Comparison of ENCODE assay signal across 10 cellular contexts in genomic region chr22:21938906-21939305, GRCh38. TPM values are rescaled to one million over a fixed set of nuclear protein-coding genes. Genes with fewer than 3 reads are reported as not detected.
A peak's percentile ranks its signal among the peaks of the same experiment; 100 is the strongest.
DNase-seq lines count a peak whose midpoint lies in the region; ATAC-seq and TF ChIP-seq lines count a peak whose summit lies in the region.
"Had no signal": no experiment of that assay in that cellular context is flagged by ENCODE, and none has a peak within 500 bp of the region (broad histone marks: within the 10 kb centered on the region; RNA-seq: fewer than 3 reads in every experiment).

No MANE protein-coding gene starts in this region.

- H3K4me3 ChIP-seq in GM23248 (peak overlapping the region; percentile 80), iPS-18a (ENCODE audit: low read length) (peak overlapping the region; percentile 74), skeletal muscle satellite cell (ENCODE audit: low read length) (no peak overlapping the region)

- H3K36me3 ChIP-seq in GM23248 (ENCODE audit: low read depth), result no peaks in the 10 kb centered on the region; the same call in 1 of the 2 replicates
- H3K36me3 ChIP-seq in iPS-18a (ENCODE audit: control insufficient read depth, low read depth, low read length), result no peaks in the 10 kb centered on the region
- H3K36me3 ChIP-seq in skeletal muscle satellite cell (ENCODE audit: insufficient read depth, low read length), result peaks cover 33% of the 10 kb centered on the region

- peaks cover 8% of the 10 kb centered on the region for H3K4me1 Mint-ChIP-seq in WTC11

- DNase-seq in GM23248, result no peak
- no peak for DNase-seq in WTC11 (ENCODE audit: low spot score)
- no peak for DNase-seq in DMS 273 (lab: John Stamatoyannopoulos, UW; ENCODE audit: unreplicated experiment)
- no peak for DNase-seq in stimulated activated CD4-positive, alpha-beta T cell treated with anti-CD3 and anti-CD28 coated beads, Interleukin-4, amount 100 ng/mL, for 24 hours
- no peak for DNase-seq in left colon
- DNase-seq: activated CD8-positive, alpha-beta memory T cell treated with anti-CD3 and anti-CD28 coated beads for 24 hours; NCI-H2081 treated with DMSO at 0.1 percent for 48 hours had no signal

- WGBS in GM23248 (ENCODE audit: low coverage in 1 of 2, low lambda C conversion rate in 2 of 2, missing lambda C conversion rate in 2 of 2), 2 experiments, result 78 to 79% methylated on average over 11 of the region's 11 CpGs

- no peak overlapping the region; the same call in 1 of the 2 replicates for H3K27ac Mint-ChIP-seq in WTC11

- H4K20me1 ChIP-seq in GM23248 (ENCODE audit: insufficient read depth), result no peaks in the 10 kb centered on the region

- POLR2A ChIA-PET in WTC11 (lab: Charles Lee), result no interaction called here

- H3K27me3 ChIP-seq in GM23248 (replicated peaks; ENCODE audit: insufficient read depth) (no peaks in the 10 kb centered on the region), iPS-18a (ENCODE audit: control insufficient read depth, insufficient read depth, low read length) (no peaks in the 10 kb centered on the region), skeletal muscle satellite cell (ENCODE audit: control insufficient read depth, insufficient read depth, low read length) (no peaks in the 10 kb centered on the region)

- H3K27me3 Mint-ChIP-seq in WTC11 (ENCODE audit: low read depth), result no peaks in the 10 kb centered on the region

- intact Hi-C loops in left colon (cut with DNase I, micrococcal nuclease), result no loop called here

- CTCF ChIA-PET in WTC11 (lab: Charles Lee), result interaction anchor here (0.6 to 4.5 kb wide), 39 partner anchors 11 to 298 kb away, joined by 3 to 121 read pairs (median 5); partner anchors contain the start of genes PPIL2, PPM1F and YPEL1

- peak overlapping the region; percentile 85 for H3K4me3 Mint-ChIP-seq in WTC11

- H3K9ac ChIP-seq in GM23248 (peak overlapping the region; percentile 96), iPS-18a (ENCODE audit: low read length) (no peak overlapping the region), skeletal muscle satellite cell (ENCODE audit: low read depth, low read length) (peak overlapping the region; percentile 93)

- in situ Hi-C loops in GM23248 (cut with MboI), result no loop called here

- peak overlapping the region; percentile 96 for H3K4me2 ChIP-seq in GM23248 (ENCODE audit: unreplicated experiment)
- H3K4me2 ChIP-seq in skeletal muscle satellite cell (ENCODE audit: low read length), result peak overlapping the region; percentile 90

- H3K9me3 ChIP-seq in GM23248 (ENCODE audit: low read depth), result no peaks in the 10 kb centered on the region
- no peaks in the 10 kb centered on the region for H3K9me3 ChIP-seq in iPS-18a (ENCODE audit: control insufficient read depth, low read depth, low read length)
- no peaks in the 10 kb centered on the region for H3K9me3 ChIP-seq in skeletal muscle satellite cell (replicated peaks; ENCODE audit: low read length)

- peaks cover 46% of the 10 kb centered on the region for H3K4me1 ChIP-seq in GM23248 (ENCODE audit: insufficient read depth)
- peaks cover 3% of the 10 kb centered on the region for H3K4me1 ChIP-seq in iPS-18a (ENCODE audit: control insufficient read depth, low read depth, low read length)
- H3K4me1 ChIP-seq in skeletal muscle satellite cell (ENCODE audit: control insufficient read depth, insufficient read depth, low read length), result peaks cover 75% of the 10 kb centered on the region

- no peaks in the 10 kb centered on the region for H3K9me3 Mint-ChIP-seq in WTC11

- H3K36me3 Mint-ChIP-seq in WTC11, result peaks cover 8% of the 10 kb centered on the region; the same call in 1 of the 2 replicates

- no peak for TF ChIP-seq CTCF in WTC11 (IDR thresholded peaks at IDR 0.05)

- H3K9me2 ChIP-seq in GM23248 (ENCODE audit: insufficient read depth), result no peaks in the 10 kb centered on the region

- H2AFZ ChIP-seq in GM23248, result peak overlapping the region; percentile 98

- peaks cover 53% of the 10 kb centered on the region for H3F3A ChIP-seq in GM23248 (ENCODE audit: insufficient read depth)

- peaks cover 48% of the 10 kb centered on the region for H3K79me2 ChIP-seq in GM23248 (ENCODE audit: insufficient read depth)

- H3K27ac ChIP-seq in GM23248 (peak overlapping the region; percentile 98), iPS-18a (ENCODE audit: low read length) (no peak overlapping the region)

- ATAC-seq in WTC11 (no peak), GM21367 (IDR thresholded peaks at IDR 0.05; ENCODE audit: unreplicated experiment) (no peak), left colon (no peak)

TF ChIP-seq in WTC11, 78 proteins besides CTCF, POLR2A, EP300 and RAD21 (continues in another document):
- TF ChIP-seq ELF4 (CRISPR knock-in tag; IDR thresholded peaks at IDR 0.05; ENCODE audit: low read depth) (no peak), E2F1 (CRISPR knock-in tag; IDR thresholded peaks at IDR 0.05) (no peak), ZBTB43 (CRISPR knock-in tag; IDR thresholded peaks at IDR 0.05) (no peak), EMX1 (CRISPR knock-in tag; IDR thresholded peaks at IDR 0.05) (no peak), ZNF512 (CRISPR knock-in tag; IDR thresholded peaks at IDR 0.05; ENCODE audit: borderline replicate concordance) (no peak), SMAD3 (CRISPR knock-in tag; IDR thresholded peaks at IDR 0.05; ENCODE audit: borderline replicate concordance) (no peak), SOX15 (CRISPR knock-in tag; IDR thresholded peaks at IDR 0.05) (no peak), ATF2 (CRISPR knock-in tag; IDR thresholded peaks at IDR 0.05; ENCODE audit: borderline replicate concordance, low read depth) (no peak), ZNF396 (CRISPR knock-in tag; IDR thresholded peaks at IDR 0.05; ENCODE audit: borderline replicate concordance) (no peak), HMGA2 (CRISPR knock-in tag; IDR thresholded peaks at IDR 0.05) (no peak), ATF3 (CRISPR knock-in tag; conservative IDR thresholded peaks at IDR 0.05) (no peak)

RNA-seq across cellular contexts. Expression of gene PPM1F, which starts 13.7 kb away (rescaled TPM):
- total RNA-seq in GM23248 (2014; rRNA removed; shearing (Covaris generic)), result 37.8 and 41.6 TPM in 2 replicates
- 15.1 and 17.6 TPM in 2 replicates for polyA plus RNA-seq in GM23248 (2016; fragmentation: Nextera tagmentation; extraction: Ambion mirVana)
- total RNA-seq in WTC11 (2021) (23.9 to 30.6 TPM (median 28.6 TPM) in 3 replicates), left colon (10 to 100 TPM; 12.1 to 13.0 TPM)
- total RNA-seq in skeletal muscle satellite cell (2012; rRNA removed), result 36.0 and 38.3 TPM in 2 replicates

RNA-seq across cellular contexts. Expression of gene TOP3B, which starts 43.7 kb away (rescaled TPM):
- total RNA-seq in GM23248 (2014; rRNA removed; shearing (Covaris generic)), result 9.2 and 16.0 TPM in 2 replicates
- 11.6 and 12.9 TPM in 2 replicates for polyA plus RNA-seq in GM23248 (2016; fragmentation: Nextera tagmentation; extraction: Ambion mirVana)
- total RNA-seq in WTC11 (2021) (52.5 to 68.6 TPM (median 52.7 TPM) in 3 replicates), left colon (10 to 100 TPM; 25.3 to 33.2 TPM)
- 19.0 and 23.2 TPM in 2 replicates for total RNA-seq in skeletal muscle satellite cell (2012; rRNA removed)
